Comparison of ENCODE assay signal across 8 cellular contexts in the genomic region with DNA sequence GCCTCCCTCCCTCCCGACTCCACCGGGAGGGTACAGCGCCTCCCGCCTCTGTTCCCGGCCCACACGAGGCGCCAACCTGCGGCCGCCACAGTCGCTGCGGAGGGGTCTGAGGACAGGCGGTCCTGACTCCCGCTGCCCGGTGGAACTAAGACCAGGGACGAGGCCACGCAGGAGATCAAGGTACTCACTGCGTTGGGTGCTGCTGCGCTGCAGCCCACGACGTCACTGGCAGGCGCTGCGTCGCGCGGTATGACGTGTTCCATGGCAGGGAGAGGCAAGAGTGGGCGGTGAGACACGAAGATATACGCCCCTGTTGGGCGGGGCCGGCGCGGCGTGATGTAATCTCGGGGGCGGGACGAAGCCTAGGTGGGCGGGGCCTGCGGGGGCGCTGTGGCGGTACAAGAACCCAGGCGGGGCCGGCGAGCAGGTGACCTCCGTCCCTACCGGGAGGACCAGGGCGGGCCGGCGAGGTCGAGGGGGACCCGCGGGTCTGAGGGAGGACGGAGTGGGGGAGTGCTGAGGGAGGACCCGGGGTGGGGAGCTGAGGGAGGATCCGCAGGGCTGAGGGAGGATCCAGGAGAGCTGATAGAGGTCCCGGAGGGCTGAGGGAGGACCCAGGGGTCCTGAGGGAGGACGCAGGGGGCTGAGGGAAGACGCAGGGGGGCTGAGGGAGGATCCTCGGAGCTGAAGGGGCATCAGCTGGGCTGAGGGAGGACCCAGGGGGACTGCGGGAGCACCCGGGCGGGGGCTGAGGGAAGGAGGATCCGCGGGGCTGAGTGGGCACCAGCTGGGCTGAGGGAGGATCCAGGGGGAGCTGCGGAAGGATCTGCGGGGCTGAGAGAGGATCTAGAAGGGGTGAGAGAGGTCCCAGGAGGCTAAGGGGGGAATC. TPM values are rescaled to one million over a fixed set of nuclear protein-coding genes. Genes with fewer than 3 reads are reported as not detected.
DNase-seq lines count a peak whose midpoint lies in the region; ATAC-seq and TF ChIP-seq lines count a peak whose summit lies in the region.

A gene (minus strand): TSS at position 227 of the 889 bp plus-strand sequence. CDS start 1,039 bp downstream, outside the sequence.

- H3K36me3 ChIP-seq in WERI-Rb-1 (no peaks in the 10 kb centered on the region), mammary epithelial cell (ENCODE audit: insufficient read depth, low read length) (no peaks in the 10 kb centered on the region), smooth muscle cell (ENCODE audit: low read depth) (no peaks in the 10 kb centered on the region)

- H4K20me1 ChIP-seq in mammary epithelial cell (ENCODE audit: insufficient read depth, low read length) (no peaks in the 10 kb centered on the region), smooth muscle cell (ENCODE audit: low read depth) (no peaks in the 10 kb centered on the region)

- dilution Hi-C loops in mammary epithelial cell (cut with HindIII; ENCODE audit: low sequenced_read_pairs): loop anchor here (5.0 kb wide), 2 partner anchors 58 to 112 kb away; a partner anchor contains a TSS

- in situ Hi-C loops in mammary epithelial cell (cut with MboI; ENCODE audit: low sequenced_read_pairs in 2 of 2): no loop called here

- H3K4me3 ChIP-seq in AG04449 (ENCODE audit: low read depth, low read length): peak within 1 kb of the TSS; percentile 99
- H3K4me3 ChIP-seq in WERI-Rb-1 (ENCODE audit: low read depth, low read length): peak within 1 kb of the TSS; percentile 67
- peak within 1 kb of the TSS; percentile 73 to 99 (median 80) for H3K4me3 ChIP-seq in mammary epithelial cell (replicated peaks in 1 of 3; ENCODE audit: insufficient read depth in 1 of 3, low read depth in 2 of 3, low read length in 3 of 3)
- H3K4me3 ChIP-seq in smooth muscle cell: peak within 1 kb of the TSS; percentile 98

- no peaks in the 10 kb centered on the region for H3K27me3 ChIP-seq in WERI-Rb-1 (ENCODE audit: insufficient read depth, low read depth, severe bottlenecking)
- no peaks in the 10 kb centered on the region for H3K27me3 ChIP-seq in mammary epithelial cell (ENCODE audit: insufficient read depth, low read length)
- no peaks in the 10 kb centered on the region for H3K27me3 ChIP-seq in smooth muscle cell (ENCODE audit: low read depth)

- CTCF ChIA-PET in AG04449 (lab: Yijun Ruan, JAX) (interaction anchor here (1.0 to 2.1 kb wide), 5 partner anchors 9 to 392 kb away, joined by 3 to 11 read pairs (median 7); no protein-coding TSS in a partner anchor), mammary epithelial cell (lab: Charles Lee; ENCODE audit: low non-redundant PET) (interaction anchor here (1.0 kb wide), 1 partner anchor 21 kb away, joined by 5 read pairs; no protein-coding TSS in a partner anchor)

- intact Hi-C loops in mammary epithelial cell (cut with micrococcal nuclease): no loop called here

- no TSS peak for BruUV-seq in mammary epithelial cell (replicated peaks; lab: Mats Ljungman, UMichigan)

- POLR2A ChIA-PET in AG04449 (lab: Yijun Ruan, JAX): interaction anchor here (0.7 to 1.1 kb wide), 5 partner anchors 10 to 446 kb away, joined by 3 to 5 read pairs (median 3); a partner anchor contains a TSS

- no peaks in the 10 kb centered on the region for H3F3A ChIP-seq in smooth muscle cell (ENCODE audit: low read depth)

- peak; percentile 91 for ATAC-seq in GM18907 (IDR thresholded peaks at IDR 0.05; ENCODE audit: unreplicated experiment)
- peak; percentile 92 for ATAC-seq in HG03159 (IDR thresholded peaks at IDR 0.05; ENCODE audit: unreplicated experiment)

- H3K79me2 ChIP-seq in mammary epithelial cell (ENCODE audit: insufficient read depth, low read length) (peaks cover 21% of the 10 kb centered on the region), smooth muscle cell (ENCODE audit: low read depth) (peaks cover 11% of the 10 kb centered on the region)

- H3K4me1 ChIP-seq in mammary epithelial cell (ENCODE audit: insufficient read depth, low read length) (peaks cover 14% of the 10 kb centered on the region), smooth muscle cell (ENCODE audit: low read depth) (peaks cover 6% of the 10 kb centered on the region)

- H3K9ac ChIP-seq in mammary epithelial cell (ENCODE audit: insufficient read depth, low read length) (peak within 1 kb of the TSS; percentile 94), smooth muscle cell (ENCODE audit: low read depth) (peak within 1 kb of the TSS; percentile 97)

- peak within 1 kb of the TSS; percentile 70 for H3K27ac ChIP-seq in WERI-Rb-1
- H3K27ac ChIP-seq in mammary epithelial cell (ENCODE audit: insufficient read depth, low read depth, low read length): peak within 1 kb of the TSS; percentile 66
- peak within 1 kb of the TSS; percentile 73 for H3K27ac ChIP-seq in smooth muscle cell (ENCODE audit: low read depth)

- H2AFZ ChIP-seq in mammary epithelial cell (ENCODE audit: low read depth, low read length): peak within 1 kb of the TSS; percentile 98
- peak within 1 kb of the TSS; percentile 90 for H2AFZ ChIP-seq in smooth muscle cell (ENCODE audit: low read depth)

- DNase-seq in AG04449 (ENCODE audit: low read depth, low spot score) (no peak), NCI-H2227 (lab: John Stamatoyannopoulos, UW; ENCODE audit: unreplicated experiment) (peak; percentile 97), WERI-Rb-1 (peak; percentile 90), mammary epithelial cell (peak; percentile 95), iPS-NIHi11 (ENCODE audit: low spot score) (peak; percentile 95), smooth muscle cell (lab: John Stamatoyannopoulos, UW; ENCODE audit: unreplicated experiment) (peak; percentile 93)

- TF ChIP-seq CTCF in AG04449 (IDR thresholded peaks at IDR 0.05; ENCODE audit: insufficient read depth, low read length, missing control alignments) (peak; percentile 22), WERI-Rb-1 (IDR thresholded peaks at IDR 0.05; ENCODE audit: low read depth, low read length) (no peak), mammary epithelial cell (conservative IDR thresholded peaks at IDR 0.05 in 1 of 2, IDR thresholded peaks at IDR 0.05 in 1 of 2; ENCODE audit: extremely low read depth in 1 of 2, insufficient read depth in 1 of 2, low read depth in 1 of 2, low read length in 2 of 2) (peak in 1 of 2 donors; percentile 10), smooth muscle cell (IDR thresholded peaks at IDR 0.05; ENCODE audit: borderline replicate concordance, insufficient read depth, poor library complexity, severe bottlenecking) (no peak)

- H3K9me3 ChIP-seq in WERI-Rb-1 (ENCODE audit: severe bottlenecking): no peaks in the 10 kb centered on the region
- H3K9me3 ChIP-seq in mammary epithelial cell (replicated peaks; ENCODE audit: insufficient read depth, low read length): no peaks in the 10 kb centered on the region
- no peaks in the 10 kb centered on the region for H3K9me3 ChIP-seq in smooth muscle cell (replicated peaks; ENCODE audit: low read depth)

- WGBS in mammary epithelial cell (ENCODE audit: low coverage, missing lambda C conversion rate): 0% methylated on average over 2 of the region's 66 CpGs
- WGBS in smooth muscle cell (ENCODE audit: low lambda C conversion rate): 0% methylated on average over 43 of the region's 66 CpGs

- H3K4me2 ChIP-seq in mammary epithelial cell (ENCODE audit: insufficient read depth, low read depth, low read length) (peak within 1 kb of the TSS; percentile 95), smooth muscle cell (peak within 1 kb of the TSS; percentile 99)

RNA-seq across cellular contexts. Expression of the gene that starts here (rescaled TPM):
- total RNA-seq in mammary epithelial cell (10 to 100 TPM; 37.7 to 42.3 TPM), smooth muscle cell (72.8 and 83.4 TPM in 2 replicates)
- polyA plus RNA-seq in mammary epithelial cell (66.4 TPM), smooth muscle cell (169 and 178 TPM in 2 replicates)
- 11.7 TPM for polyA minus RNA-seq in mammary epithelial cell
